In the genomic region with DNA sequence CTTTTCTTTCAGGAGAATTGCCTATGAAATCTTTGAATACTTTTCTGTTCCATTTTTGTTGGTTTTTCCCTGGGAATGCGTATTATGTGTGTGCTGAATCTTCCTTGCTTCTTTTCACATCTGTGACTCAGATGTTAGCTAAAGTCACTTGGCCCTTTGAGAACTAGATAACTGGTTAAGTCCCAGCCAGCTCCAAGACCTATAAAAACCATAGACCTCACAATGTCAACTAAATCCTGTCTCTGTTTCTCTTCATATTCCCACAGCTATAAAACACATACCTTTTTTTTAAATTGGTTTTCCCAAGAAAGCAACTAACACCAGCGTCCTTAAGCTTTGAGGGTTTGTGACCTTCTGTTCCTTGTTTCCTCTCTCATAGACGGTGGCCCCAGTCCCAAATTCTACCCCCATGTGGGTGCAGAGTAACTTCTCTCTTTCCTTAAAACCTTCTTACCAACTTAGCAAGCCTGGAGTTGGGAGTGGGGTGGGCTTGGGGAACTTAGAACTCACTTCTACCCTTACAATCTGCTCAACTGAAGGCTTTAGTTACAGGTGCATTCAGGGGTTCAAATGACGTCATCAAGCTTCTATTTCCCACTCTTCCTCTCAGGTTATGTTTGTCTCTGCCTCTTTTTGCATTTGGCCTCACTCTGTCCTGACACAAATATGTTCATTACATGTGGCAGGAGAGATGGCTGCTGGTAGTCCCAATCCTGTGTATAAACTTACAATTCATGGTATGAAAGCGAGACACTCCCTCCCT, we compare ENCODE assay signal across 2 cellular contexts.
TF ChIP-seq lines count a peak whose summit lies in the region.

No MANE protein-coding gene starts in this region.

TF ChIP-seq in HepG2, 621 proteins besides CTCF, POLR2A, EP300 and RAD21:
- peak; percentile 96 for TF ChIP-seq CREB1 (IDR thresholded peaks at IDR 0.05)
- TF ChIP-seq CREB1 (CRISPR knock-in tag; IDR thresholded peaks at IDR 0.05): no peak
- peak; percentile 99 for TF ChIP-seq ATF7 (IDR thresholded peaks at IDR 0.05)
- TF ChIP-seq ATF7 (CRISPR knock-in tag; IDR thresholded peaks at IDR 0.05): no peak
- TF ChIP-seq, protein P1, sequence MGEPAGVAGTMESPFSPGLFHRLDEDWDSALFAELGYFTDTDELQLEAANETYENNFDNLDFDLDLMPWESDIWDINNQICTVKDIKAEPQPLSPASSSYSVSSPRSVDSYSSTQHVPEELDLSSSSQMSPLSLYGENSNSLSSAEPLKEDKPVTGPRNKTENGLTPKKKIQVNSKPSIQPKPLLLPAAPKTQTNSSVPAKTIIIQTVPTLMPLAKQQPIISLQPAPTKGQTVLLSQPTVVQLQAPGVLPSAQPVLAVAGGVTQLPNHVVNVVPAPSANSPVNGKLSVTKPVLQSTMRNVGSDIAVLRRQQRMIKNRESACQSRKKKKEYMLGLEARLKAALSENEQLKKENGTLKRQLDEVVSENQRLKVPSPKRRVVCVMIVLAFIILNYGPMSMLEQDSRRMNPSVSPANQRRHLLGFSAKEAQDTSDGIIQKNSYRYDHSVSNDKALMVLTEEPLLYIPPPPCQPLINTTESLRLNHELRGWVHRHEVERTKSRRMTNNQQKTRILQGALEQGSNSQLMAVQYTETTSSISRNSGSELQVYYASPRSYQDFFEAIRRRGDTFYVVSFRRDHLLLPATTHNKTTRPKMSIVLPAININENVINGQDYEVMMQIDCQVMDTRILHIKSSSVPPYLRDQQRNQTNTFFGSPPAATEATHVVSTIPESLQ (CRISPR knock-in tag; conservative IDR thresholded peaks at IDR 0.05): no peak

TF ChIP-seq in K562, 482 proteins besides CTCF, POLR2A, EP300 and RAD21:
- TF ChIP-seq ATF7 (IDR thresholded peaks at IDR 0.05) (peak; percentile 74; the same call in 1 of the 2 replicates), ATF1 (CRISPR knock-in tag; IDR thresholded peaks at IDR 0.05) (no peak), ATF1 (tag; IDR thresholded peaks at IDR 0.05) (peak; percentile 34; the same call in 1 of the 2 replicates), ZNF282 (CRISPR knock-in tag; IDR thresholded peaks at IDR 0.05) (no peak), JUND (IDR thresholded peaks at IDR 0.05; ENCODE audit: borderline replicate concordance, low read depth, low read length) (0 out of 2 replicates have a peak, but pooled peaks have one; percentile 22), JUND (tag; IDR thresholded peaks at IDR 0.05; ENCODE audit: borderline replicate concordance, low read depth, low read length) (peak; percentile 37; the same call in 1 of the 3 replicates)
- TF ChIP-seq, protein P2, sequence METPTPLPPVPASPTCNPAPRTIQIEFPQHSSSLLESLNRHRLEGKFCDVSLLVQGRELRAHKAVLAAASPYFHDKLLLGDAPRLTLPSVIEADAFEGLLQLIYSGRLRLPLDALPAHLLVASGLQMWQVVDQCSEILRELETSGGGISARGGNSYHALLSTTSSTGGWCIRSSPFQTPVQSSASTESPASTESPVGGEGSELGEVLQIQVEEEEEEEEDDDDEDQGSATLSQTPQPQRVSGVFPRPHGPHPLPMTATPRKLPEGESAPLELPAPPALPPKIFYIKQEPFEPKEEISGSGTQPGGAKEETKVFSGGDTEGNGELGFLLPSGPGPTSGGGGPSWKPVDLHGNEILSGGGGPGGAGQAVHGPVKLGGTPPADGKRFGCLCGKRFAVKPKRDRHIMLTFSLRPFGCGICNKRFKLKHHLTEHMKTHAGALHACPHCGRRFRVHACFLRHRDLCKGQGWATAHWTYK (CRISPR knock-in tag; IDR thresholded peaks at IDR 0.05): no peak
- TF ChIP-seq, protein P3, sequence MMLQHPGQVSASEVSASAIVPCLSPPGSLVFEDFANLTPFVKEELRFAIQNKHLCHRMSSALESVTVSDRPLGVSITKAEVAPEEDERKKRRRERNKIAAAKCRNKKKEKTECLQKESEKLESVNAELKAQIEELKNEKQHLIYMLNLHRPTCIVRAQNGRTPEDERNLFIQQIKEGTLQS (IDR thresholded peaks at IDR 0.05): peak; percentile 83
- TF ChIP-seq, protein P3 (CRISPR knock-in tag; conservative IDR thresholded peaks at IDR 0.05): no peak
